ENCODE assay signal across 1 cellular context in the genomic region with DNA sequence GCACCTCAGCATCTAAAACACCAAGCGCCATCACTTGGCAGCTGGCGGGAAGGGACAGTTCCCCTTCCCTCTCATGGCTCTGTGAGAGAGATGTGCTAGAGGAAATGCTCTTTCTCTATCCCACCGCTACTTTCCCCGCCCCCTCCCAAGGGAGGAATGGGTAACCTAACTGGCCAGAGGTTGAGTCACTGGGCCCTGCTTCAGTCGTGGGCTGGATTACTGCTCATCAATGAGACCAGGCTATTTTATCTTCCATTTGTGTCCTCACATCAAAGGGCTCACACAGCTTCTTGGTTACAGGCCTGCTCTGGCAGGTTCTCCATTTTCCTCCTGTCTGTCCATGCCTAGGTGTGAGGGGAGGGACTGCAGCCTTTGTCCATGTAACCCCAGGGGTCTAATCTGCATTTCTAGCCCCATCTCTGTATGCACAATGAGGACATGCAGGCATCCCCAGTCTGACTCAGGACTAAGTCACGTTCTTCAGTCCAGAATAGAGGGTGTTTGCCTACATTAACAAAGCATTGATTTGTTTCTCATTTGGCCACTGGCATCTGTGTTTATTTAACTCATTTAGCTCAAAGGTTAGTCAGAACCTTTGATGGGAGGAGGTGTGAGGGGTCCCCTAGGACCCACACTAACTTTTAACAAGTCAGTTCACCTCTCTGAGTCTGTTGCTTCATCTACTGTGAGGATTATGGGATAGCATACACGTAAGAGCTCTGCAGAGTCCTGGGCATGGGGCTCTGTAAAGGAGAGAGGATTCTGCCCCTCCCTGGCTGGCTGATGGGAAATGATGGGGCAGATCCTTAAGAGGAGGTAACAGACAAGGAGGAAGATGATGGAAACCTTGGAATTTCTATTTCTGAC.
TF ChIP-seq lines count a peak whose summit lies in the region.

No MANE protein-coding gene starts in this region.

TF ChIP-seq in HepG2, 621 proteins besides CTCF, POLR2A, EP300 and RAD21 (continued from another document and continues in another):
- TF ChIP-seq ZBTB33 (CRISPR knock-in tag; IDR thresholded peaks at IDR 0.05): peak; percentile 97
- TF ChIP-seq CEBPG (CRISPR knock-in tag; IDR thresholded peaks at IDR 0.05): peak; percentile 88
- TF ChIP-seq DRAP1 (CRISPR knock-in tag; IDR thresholded peaks at IDR 0.05): no peak
- no peak for TF ChIP-seq ZNF253 (CRISPR knock-in tag; IDR thresholded peaks at IDR 0.05; ENCODE audit: borderline replicate concordance)
- no peak for TF ChIP-seq NONO (IDR thresholded peaks at IDR 0.05)
- TF ChIP-seq NONO (CRISPR knock-in tag; conservative IDR thresholded peaks at IDR 0.05): peak; percentile 41; the same call in 1 of the 2 replicates
- no peak for TF ChIP-seq MTF1 (CRISPR knock-in tag; IDR thresholded peaks at IDR 0.05)
- no peak for TF ChIP-seq MYC (CRISPR knock-in tag; IDR thresholded peaks at IDR 0.05; ENCODE audit: borderline replicate concordance)
- TF ChIP-seq PBX2 (CRISPR knock-in tag; IDR thresholded peaks at IDR 0.05): no peak
- TF ChIP-seq TMF1 (CRISPR knock-in tag; IDR thresholded peaks at IDR 0.05; ENCODE audit: low read depth): no peak
- peak; percentile 60; the same call in 1 of the 2 replicates for TF ChIP-seq FOXJ3 (CRISPR knock-in tag; IDR thresholded peaks at IDR 0.05; ENCODE audit: borderline replicate concordance)
- no peak for TF ChIP-seq HNRNPUL1 (IDR thresholded peaks at IDR 0.05; ENCODE audit: low read depth, low read length)
- no peak for TF ChIP-seq SALL2 (CRISPR knock-in tag; IDR thresholded peaks at IDR 0.05)
- no peak for TF ChIP-seq ZNF83 (CRISPR knock-in tag; IDR thresholded peaks at IDR 0.05; ENCODE audit: borderline replicate concordance)
- TF ChIP-seq ZNF614 (CRISPR knock-in tag; IDR thresholded peaks at IDR 0.05; ENCODE audit: borderline replicate concordance): no peak
- peak; percentile 66 for TF ChIP-seq TCF7 (IDR thresholded peaks at IDR 0.05; ENCODE audit: low read depth)
- peak; percentile 52; the same call in 1 of the 2 replicates for TF ChIP-seq ZBTB7B (CRISPR knock-in tag; IDR thresholded peaks at IDR 0.05)
- TF ChIP-seq HES4 (CRISPR knock-in tag; IDR thresholded peaks at IDR 0.05; ENCODE audit: borderline replicate concordance): no peak
- no peak for TF ChIP-seq DDIT3 (CRISPR knock-in tag; IDR thresholded peaks at IDR 0.05)
- no peak for TF ChIP-seq ZNF878 (CRISPR knock-in tag; IDR thresholded peaks at IDR 0.05)
- no peak for TF ChIP-seq MAFF (IDR thresholded peaks at IDR 0.05; ENCODE audit: low read depth, low read length)
- no peak for TF ChIP-seq ZNF577 (CRISPR knock-in tag; IDR thresholded peaks at IDR 0.05; ENCODE audit: borderline replicate concordance, low read depth)
- TF ChIP-seq, protein P1, sequence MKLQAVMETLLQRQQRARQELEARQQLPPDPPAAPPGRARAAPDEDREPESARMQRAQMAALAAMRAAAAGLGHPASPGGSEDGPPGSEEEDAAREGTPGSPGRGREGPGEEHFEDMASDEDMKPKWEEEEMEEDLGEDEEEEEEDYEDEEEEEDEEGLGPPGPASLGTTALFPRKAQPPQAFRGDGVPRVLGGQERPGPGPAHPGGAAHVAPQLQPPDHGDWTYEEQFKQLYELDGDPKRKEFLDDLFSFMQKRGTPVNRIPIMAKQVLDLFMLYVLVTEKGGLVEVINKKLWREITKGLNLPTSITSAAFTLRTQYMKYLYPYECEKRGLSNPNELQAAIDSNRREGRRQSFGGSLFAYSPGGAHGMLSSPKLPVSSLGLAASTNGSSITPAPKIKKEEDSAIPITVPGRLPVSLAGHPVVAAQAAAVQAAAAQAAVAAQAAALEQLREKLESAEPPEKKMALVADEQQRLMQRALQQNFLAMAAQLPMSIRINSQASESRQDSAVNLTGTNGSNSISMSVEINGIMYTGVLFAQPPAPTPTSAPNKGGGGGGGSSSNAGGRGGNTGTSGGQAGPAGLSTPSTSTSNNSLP (IDR thresholded peaks at IDR 0.05; ENCODE audit: low read depth, low read length): peak; percentile 88
- no peak for TF ChIP-seq NCOA1 (CRISPR knock-in tag; IDR thresholded peaks at IDR 0.05)
- TF ChIP-seq ATF5 (CRISPR knock-in tag; IDR thresholded peaks at IDR 0.05; ENCODE audit: low read depth): no peak
- TF ChIP-seq ZNF207 (IDR thresholded peaks at IDR 0.05; ENCODE audit: borderline replicate concordance): no peak
- TF ChIP-seq HINFP (CRISPR knock-in tag; IDR thresholded peaks at IDR 0.05; ENCODE audit: low read depth): no peak
- TF ChIP-seq ZBTB34 (CRISPR knock-in tag; IDR thresholded peaks at IDR 0.05): 0 out of 2 replicates have a peak, but pooled peaks have one; percentile 45
- peak; percentile 95 for TF ChIP-seq GFI1 (CRISPR knock-in tag; IDR thresholded peaks at IDR 0.05; ENCODE audit: borderline replicate concordance)
- TF ChIP-seq ZNF605 (CRISPR knock-in tag; IDR thresholded peaks at IDR 0.05): no peak
- peak; percentile 81; the same call in 1 of the 2 replicates for TF ChIP-seq CEBPB (IDR thresholded peaks at IDR 0.05; ENCODE audit: borderline replicate concordance, low read depth, low read length)
- TF ChIP-seq MAF1 (CRISPR knock-in tag; IDR thresholded peaks at IDR 0.05; ENCODE audit: borderline replicate concordance): no peak
- no peak for TF ChIP-seq AFF4 (CRISPR knock-in tag; IDR thresholded peaks at IDR 0.05)
- peak in 1 of 2 experiments; percentile 53; a peak in 2 of 4 replicates for TF ChIP-seq ATF4 (CRISPR knock-in tag; IDR thresholded peaks at IDR 0.05)
- TF ChIP-seq MIER3 (CRISPR knock-in tag; IDR thresholded peaks at IDR 0.05; ENCODE audit: borderline replicate concordance): no peak
- no peak for TF ChIP-seq NKX3-1 (CRISPR knock-in tag; IDR thresholded peaks at IDR 0.05)
- no peak for TF ChIP-seq TP53 (CRISPR knock-in tag; conservative IDR thresholded peaks at IDR 0.05)
- TF ChIP-seq ZBTB4 (CRISPR knock-in tag; IDR thresholded peaks at IDR 0.05; ENCODE audit: borderline replicate concordance): 0 out of 2 replicates have a peak, but pooled peaks have one; percentile 36
